ENCODE assay signal across 1 cellular context in the genomic region with DNA sequence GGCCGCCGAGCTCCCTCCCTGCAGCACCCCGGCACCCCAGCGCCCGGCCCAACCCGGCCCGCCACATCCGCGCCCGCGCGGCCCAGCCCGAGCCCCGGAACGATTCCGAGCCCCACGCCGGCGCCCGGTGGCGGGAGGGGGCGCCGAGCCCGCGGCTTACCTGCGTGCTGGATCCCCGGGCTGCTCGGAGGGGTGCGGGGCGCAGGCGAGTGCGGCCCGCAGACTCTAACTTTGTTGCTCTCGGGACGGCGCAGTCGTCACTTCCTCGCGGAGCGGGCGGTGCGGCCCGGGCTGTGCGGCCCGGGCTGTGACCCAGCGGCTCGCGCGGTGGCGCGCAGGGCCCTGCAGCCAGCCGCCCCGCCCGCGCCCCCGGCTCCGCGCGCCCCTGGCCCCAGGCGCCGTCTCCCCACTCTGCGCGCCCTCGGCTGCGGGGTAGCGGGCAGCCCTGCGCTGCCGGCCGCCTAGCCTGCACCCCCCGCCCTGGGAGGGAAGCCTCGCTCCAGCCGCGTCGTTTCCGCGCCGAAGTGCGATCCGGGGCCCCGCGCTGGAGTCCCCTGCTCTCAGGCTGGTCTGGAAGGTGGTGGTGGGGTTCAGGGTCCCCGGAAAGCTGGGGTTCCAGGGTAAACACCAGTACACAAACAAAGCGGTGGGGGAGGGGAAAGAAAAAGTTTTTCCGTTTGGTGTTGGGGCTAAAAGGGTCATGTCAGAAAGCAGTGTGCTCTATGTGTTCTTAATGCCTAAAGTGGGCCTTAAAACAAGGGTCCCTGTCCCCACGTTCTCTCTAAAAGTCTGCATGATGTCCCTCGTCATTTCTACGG.
A peak's percentile ranks its signal among the peaks of the same experiment; 100 is the strongest.
TF ChIP-seq lines count a peak whose summit lies in the region.

No MANE protein-coding gene starts in this region.

TF ChIP-seq in K562, 482 proteins besides CTCF, POLR2A, EP300 and RAD21 (continued from another document and continues in another):
- TF ChIP-seq KLF16 (IDR thresholded peaks at IDR 0.05) = no peak
- TF ChIP-seq, protein P1, sequence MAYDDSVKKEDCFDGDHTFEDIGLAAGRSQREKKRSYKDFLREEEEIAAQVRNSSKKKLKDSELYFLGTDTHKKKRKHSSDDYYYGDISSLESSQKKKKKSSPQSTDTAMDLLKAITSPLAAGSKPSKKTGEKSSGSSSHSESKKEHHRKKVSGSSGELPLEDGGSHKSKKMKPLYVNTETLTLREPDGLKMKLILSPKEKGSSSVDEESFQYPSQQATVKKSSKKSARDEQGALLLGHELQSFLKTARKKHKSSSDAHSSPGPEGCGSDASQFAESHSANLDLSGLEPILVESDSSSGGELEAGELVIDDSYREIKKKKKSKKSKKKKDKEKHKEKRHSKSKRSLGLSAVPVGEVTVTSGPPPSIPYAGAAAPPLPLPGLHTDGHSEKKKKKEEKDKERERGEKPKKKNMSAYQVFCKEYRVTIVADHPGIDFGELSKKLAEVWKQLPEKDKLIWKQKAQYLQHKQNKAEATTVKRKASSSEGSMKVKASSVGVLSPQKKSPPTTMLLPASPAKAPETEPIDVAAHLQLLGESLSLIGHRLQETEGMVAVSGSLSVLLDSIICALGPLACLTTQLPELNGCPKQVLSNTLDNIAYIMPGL (CRISPR knock-in tag; IDR thresholded peaks at IDR 0.05) = no peak
- 0 out of 2 replicates have a peak, but pooled peaks have one; percentile 11 for TF ChIP-seq CREM (IDR thresholded peaks at IDR 0.05; ENCODE audit: low read depth)
- no peak for TF ChIP-seq ZNF212 (CRISPR knock-in tag; IDR thresholded peaks at IDR 0.05)
- no peak for TF ChIP-seq NFYB (IDR thresholded peaks at IDR 0.05; ENCODE audit: extremely low read depth, insufficient read length)
- TF ChIP-seq ZNF311 (CRISPR knock-in tag; IDR thresholded peaks at IDR 0.05) = no peak
- TF ChIP-seq ZEB2 (IDR thresholded peaks at IDR 0.05) = no peak
- TF ChIP-seq FOXJ2 (tag; IDR thresholded peaks at IDR 0.05) = no peak
- TF ChIP-seq, protein P2, sequence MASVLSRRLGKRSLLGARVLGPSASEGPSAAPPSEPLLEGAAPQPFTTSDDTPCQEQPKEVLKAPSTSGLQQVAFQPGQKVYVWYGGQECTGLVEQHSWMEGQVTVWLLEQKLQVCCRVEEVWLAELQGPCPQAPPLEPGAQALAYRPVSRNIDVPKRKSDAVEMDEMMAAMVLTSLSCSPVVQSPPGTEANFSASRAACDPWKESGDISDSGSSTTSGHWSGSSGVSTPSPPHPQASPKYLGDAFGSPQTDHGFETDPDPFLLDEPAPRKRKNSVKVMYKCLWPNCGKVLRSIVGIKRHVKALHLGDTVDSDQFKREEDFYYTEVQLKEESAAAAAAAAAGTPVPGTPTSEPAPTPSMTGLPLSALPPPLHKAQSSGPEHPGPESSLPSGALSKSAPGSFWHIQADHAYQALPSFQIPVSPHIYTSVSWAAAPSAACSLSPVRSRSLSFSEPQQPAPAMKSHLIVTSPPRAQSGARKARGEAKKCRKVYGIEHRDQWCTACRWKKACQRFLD (CRISPR knock-in tag; IDR thresholded peaks at IDR 0.05) = no peak
- TF ChIP-seq CCAR2 (IDR thresholded peaks at IDR 0.05; ENCODE audit: low read depth, low read length) = no peak
- TF ChIP-seq BHLHE40 (IDR thresholded peaks at IDR 0.05; ENCODE audit: low read length) = no peak
- TF ChIP-seq CCNT2 (IDR thresholded peaks at IDR 0.05; ENCODE audit: borderline replicate concordance, extremely low read depth, insufficient read length, low read depth, low read length) = peak; percentile 75
- no peak for TF ChIP-seq ZNF830 (CRISPR knock-in tag; IDR thresholded peaks at IDR 0.05)
- no peak for TF ChIP-seq SNRNP70 (optimal IDR thresholded peaks at IDR 0.05; ENCODE audit: low read depth, low read length)
- TF ChIP-seq, protein P3, sequence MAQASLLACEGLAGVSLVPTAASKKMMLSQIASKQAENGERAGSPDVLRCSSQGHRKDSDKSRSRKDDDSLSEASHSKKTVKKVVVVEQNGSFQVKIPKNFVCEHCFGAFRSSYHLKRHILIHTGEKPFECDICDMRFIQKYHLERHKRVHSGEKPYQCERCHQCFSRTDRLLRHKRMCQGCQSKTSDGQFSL (CRISPR knock-in tag; IDR thresholded peaks at IDR 0.05) = peak; percentile 48; the same call in 1 of the 2 replicates
- TF ChIP-seq, protein P3 (tag; IDR thresholded peaks at IDR 0.05) = 0 out of 4 replicates have a peak, but pooled peaks of 1 of the 2 experiments have one; percentile 39
- TF ChIP-seq CHD1 (IDR thresholded peaks at IDR 0.05; ENCODE audit: low read length) = peak; percentile 49
- TF ChIP-seq, protein P4, sequence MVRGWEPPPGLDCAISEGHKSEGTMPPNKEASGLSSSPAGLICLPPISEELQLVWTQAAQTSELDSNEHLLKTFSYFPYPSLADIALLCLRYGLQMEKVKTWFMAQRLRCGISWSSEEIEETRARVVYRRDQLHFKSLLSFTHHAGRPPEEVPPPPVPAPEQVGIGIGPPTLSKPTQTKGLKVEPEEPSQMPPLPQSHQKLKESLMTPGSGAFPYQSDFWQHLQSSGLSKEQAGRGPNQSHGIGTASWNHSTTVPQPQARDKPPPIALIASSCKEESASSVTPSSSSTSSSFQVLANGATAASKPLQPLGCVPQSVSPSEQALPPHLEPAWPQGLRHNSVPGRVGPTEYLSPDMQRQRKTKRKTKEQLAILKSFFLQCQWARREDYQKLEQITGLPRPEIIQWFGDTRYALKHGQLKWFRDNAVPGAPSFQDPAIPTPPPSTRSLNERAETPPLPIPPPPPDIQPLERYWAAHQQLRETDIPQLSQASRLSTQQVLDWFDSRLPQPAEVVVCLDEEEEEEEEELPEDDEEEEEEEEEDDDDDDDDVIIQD (CRISPR knock-in tag; IDR thresholded peaks at IDR 0.05) = no peak
- no peak for TF ChIP-seq TGIF2 (CRISPR knock-in tag; IDR thresholded peaks at IDR 0.05)
- no peak for TF ChIP-seq SMARCE1 (IDR thresholded peaks at IDR 0.05)
- TF ChIP-seq PCBP1 (IDR thresholded peaks at IDR 0.05; ENCODE audit: low read depth, low read length, poor library complexity, severe bottlenecking) = peak; percentile 27
- no peak for TF ChIP-seq POLR2AphosphoS2 (IDR thresholded peaks at IDR 0.05; ENCODE audit: low read length)
- no peak for TF ChIP-seq ZC3H8 (IDR thresholded peaks at IDR 0.05)
- TF ChIP-seq TAF1 (IDR thresholded peaks at IDR 0.05; ENCODE audit: control insufficient read depth, extremely low read depth, insufficient read depth, low read length, severe bottlenecking) = peak; percentile 52
- TF ChIP-seq HNRNPUL1 (IDR thresholded peaks at IDR 0.05; ENCODE audit: low read length) = no peak
- TF ChIP-seq CTBP1 (IDR thresholded peaks at IDR 0.05; ENCODE audit: borderline replicate concordance) = peak; percentile 16; the same call in 1 of the 2 replicates
- no peak for TF ChIP-seq BMI1 (IDR thresholded peaks at IDR 0.05; ENCODE audit: low read length)
- no peak for TF ChIP-seq RNF2 (IDR thresholded peaks at IDR 0.05)
- no peak for TF ChIP-seq SMARCC2 (IDR thresholded peaks at IDR 0.05; ENCODE audit: low read depth)
- TF ChIP-seq, protein P5, sequence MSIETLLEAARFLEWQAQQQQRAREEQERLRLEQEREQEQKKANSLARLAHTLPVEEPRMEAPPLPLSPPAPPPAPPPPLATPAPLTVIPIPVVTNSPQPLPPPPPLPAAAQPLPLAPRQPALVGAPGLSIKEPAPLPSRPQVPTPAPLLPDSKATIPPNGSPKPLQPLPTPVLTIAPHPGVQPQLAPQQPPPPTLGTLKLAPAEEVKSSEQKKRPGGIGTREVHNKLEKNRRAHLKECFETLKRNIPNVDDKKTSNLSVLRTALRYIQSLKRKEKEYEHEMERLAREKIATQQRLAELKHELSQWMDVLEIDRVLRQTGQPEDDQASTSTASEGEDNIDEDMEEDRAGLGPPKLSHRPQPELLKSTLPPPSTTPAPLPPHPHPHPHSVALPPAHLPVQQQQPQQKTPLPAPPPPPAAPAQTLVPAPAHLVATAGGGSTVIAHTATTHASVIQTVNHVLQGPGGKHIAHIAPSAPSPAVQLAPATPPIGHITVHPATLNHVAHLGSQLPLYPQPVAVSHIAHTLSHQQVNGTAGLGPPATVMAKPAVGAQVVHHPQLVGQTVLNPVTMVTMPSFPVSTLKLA (conservative IDR thresholded peaks at IDR 0.05) = 0 out of 4 replicates have a peak, but pooled peaks of 1 of the 2 experiments have one; percentile 27
- TF ChIP-seq, protein P6, sequence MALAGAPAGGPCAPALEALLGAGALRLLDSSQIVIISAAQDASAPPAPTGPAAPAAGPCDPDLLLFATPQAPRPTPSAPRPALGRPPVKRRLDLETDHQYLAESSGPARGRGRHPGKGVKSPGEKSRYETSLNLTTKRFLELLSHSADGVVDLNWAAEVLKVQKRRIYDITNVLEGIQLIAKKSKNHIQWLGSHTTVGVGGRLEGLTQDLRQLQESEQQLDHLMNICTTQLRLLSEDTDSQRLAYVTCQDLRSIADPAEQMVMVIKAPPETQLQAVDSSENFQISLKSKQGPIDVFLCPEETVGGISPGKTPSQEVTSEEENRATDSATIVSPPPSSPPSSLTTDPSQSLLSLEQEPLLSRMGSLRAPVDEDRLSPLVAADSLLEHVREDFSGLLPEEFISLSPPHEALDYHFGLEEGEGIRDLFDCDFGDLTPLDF (CRISPR knock-in tag; IDR thresholded peaks at IDR 0.05) = no peak
- no peak for TF ChIP-seq SRSF9 (IDR thresholded peaks at IDR 0.05; ENCODE audit: borderline replicate concordance, low read depth, low read length)
- TF ChIP-seq, protein P7, sequence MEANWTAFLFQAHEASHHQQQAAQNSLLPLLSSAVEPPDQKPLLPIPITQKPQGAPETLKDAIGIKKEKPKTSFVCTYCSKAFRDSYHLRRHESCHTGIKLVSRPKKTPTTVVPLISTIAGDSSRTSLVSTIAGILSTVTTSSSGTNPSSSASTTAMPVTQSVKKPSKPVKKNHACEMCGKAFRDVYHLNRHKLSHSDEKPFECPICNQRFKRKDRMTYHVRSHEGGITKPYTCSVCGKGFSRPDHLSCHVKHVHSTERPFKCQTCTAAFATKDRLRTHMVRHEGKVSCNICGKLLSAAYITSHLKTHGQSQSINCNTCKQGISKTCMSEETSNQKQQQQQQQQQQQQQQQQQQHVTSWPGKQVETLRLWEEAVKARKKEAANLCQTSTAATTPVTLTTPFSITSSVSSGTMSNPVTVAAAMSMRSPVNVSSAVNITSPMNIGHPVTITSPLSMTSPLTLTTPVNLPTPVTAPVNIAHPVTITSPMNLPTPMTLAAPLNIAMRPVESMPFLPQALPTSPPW (CRISPR knock-in tag; IDR thresholded peaks at IDR 0.05) = peak; percentile 61; the same call in 1 of the 2 replicates
- TF ChIP-seq MBD2 (IDR thresholded peaks at IDR 0.05; ENCODE audit: borderline replicate concordance, low read depth) = no peak
- no peak for TF ChIP-seq SIN3B (IDR thresholded peaks at IDR 0.05; ENCODE audit: low read depth)
- peak; percentile 40 for TF ChIP-seq KDM5B (IDR thresholded peaks at IDR 0.05; ENCODE audit: insufficient replicate concordance, low read depth, low read length)
- TF ChIP-seq TEAD1 (CRISPR knock-in tag; IDR thresholded peaks at IDR 0.05) = no peak
- TF ChIP-seq CEBPG (CRISPR knock-in tag; IDR thresholded peaks at IDR 0.05) = no peak
- no peak for TF ChIP-seq CEBPG (tag; conservative IDR thresholded peaks at IDR 0.05 in 1 of 2, IDR thresholded peaks at IDR 0.05 in 1 of 2)
- no peak for TF ChIP-seq SRSF1 (IDR thresholded peaks at IDR 0.05; ENCODE audit: low read depth, low read length)
- TF ChIP-seq CXXC5 (CRISPR knock-in tag; IDR thresholded peaks at IDR 0.05) = peak; percentile 47
- TF ChIP-seq KLF13 (tag; IDR thresholded peaks at IDR 0.05; ENCODE audit: borderline replicate concordance, low read depth) = no peak
- TF ChIP-seq NR1H2 (CRISPR knock-in tag; IDR thresholded peaks at IDR 0.05) = no peak
- TF ChIP-seq PTBP1 (IDR thresholded peaks at IDR 0.05; ENCODE audit: low read depth, low read length) = no peak
- TF ChIP-seq ZNF584 (CRISPR knock-in tag; IDR thresholded peaks at IDR 0.05; ENCODE audit: low read depth) = no peak
- no peak for TF ChIP-seq HLTF (IDR thresholded peaks at IDR 0.05)
- TF ChIP-seq, protein P8, sequence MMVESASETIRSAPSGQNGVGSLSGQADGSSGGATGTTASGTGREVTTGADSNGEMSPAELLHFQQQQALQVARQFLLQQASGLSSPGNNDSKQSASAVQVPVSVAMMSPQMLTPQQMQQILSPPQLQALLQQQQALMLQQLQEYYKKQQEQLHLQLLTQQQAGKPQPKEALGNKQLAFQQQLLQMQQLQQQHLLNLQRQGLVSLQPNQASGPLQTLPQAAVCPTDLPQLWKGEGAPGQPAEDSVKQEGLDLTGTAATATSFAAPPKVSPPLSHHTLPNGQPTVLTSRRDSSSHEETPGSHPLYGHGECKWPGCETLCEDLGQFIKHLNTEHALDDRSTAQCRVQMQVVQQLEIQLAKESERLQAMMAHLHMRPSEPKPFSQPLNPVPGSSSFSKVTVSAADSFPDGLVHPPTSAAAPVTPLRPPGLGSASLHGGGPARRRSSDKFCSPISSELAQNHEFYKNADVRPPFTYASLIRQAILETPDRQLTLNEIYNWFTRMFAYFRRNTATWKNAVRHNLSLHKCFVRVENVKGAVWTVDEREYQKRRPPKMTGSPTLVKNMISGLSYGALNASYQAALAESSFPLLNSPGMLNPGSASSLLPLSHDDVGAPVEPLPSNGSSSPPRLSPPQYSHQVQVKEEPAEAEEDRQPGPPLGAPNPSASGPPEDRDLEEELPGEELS (CRISPR knock-in tag; IDR thresholded peaks at IDR 0.05; ENCODE audit: borderline replicate concordance) = no peak
- TF ChIP-seq NRF1 (conservative IDR thresholded peaks at IDR 0.05 in 1 of 2, IDR thresholded peaks at IDR 0.05 in 1 of 2) = no peak
- no peak for TF ChIP-seq PHF21A (IDR thresholded peaks at IDR 0.05; ENCODE audit: borderline replicate concordance, low read depth)
- TF ChIP-seq CBX2 (IDR thresholded peaks at IDR 0.05; ENCODE audit: insufficient read depth, low read length, poor library complexity, severe bottlenecking) = no peak
- TF ChIP-seq STAG1 (CRISPR knock-in tag; IDR thresholded peaks at IDR 0.05; ENCODE audit: borderline replicate concordance) = no peak
- TF ChIP-seq, protein P9, sequence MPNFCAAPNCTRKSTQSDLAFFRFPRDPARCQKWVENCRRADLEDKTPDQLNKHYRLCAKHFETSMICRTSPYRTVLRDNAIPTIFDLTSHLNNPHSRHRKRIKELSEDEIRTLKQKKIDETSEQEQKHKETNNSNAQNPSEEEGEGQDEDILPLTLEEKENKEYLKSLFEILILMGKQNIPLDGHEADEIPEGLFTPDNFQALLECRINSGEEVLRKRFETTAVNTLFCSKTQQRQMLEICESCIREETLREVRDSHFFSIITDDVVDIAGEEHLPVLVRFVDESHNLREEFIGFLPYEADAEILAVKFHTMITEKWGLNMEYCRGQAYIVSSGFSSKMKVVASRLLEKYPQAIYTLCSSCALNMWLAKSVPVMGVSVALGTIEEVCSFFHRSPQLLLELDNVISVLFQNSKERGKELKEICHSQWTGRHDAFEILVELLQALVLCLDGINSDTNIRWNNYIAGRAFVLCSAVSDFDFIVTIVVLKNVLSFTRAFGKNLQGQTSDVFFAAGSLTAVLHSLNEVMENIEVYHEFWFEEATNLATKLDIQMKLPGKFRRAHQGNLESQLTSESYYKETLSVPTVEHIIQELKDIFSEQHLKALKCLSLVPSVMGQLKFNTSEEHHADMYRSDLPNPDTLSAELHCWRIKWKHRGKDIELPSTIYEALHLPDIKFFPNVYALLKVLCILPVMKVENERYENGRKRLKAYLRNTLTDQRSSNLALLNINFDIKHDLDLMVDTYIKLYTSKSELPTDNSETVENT (CRISPR knock-in tag; IDR thresholded peaks at IDR 0.05) = no peak
- TF ChIP-seq POLR2G (IDR thresholded peaks at IDR 0.05; ENCODE audit: low read depth, low read length) = peak; percentile 82
- no peak for TF ChIP-seq HDAC2 (IDR thresholded peaks at IDR 0.05)
- no peak for TF ChIP-seq SAP30 (IDR thresholded peaks at IDR 0.05; ENCODE audit: borderline replicate concordance, insufficient read depth, low read depth, low read length, poor library complexity, severe bottlenecking)
